ENCODE assay signal across 1 cellular context in genomic region chrX:147884958-147885357, GRCh38.
TF ChIP-seq lines count a peak whose summit lies in the region.

No MANE protein-coding gene starts in this region.

TF ChIP-seq in GM12878, 131 proteins besides CTCF, POLR2A, EP300 and RAD21 (continued from another document):
- TF ChIP-seq, protein P1, sequence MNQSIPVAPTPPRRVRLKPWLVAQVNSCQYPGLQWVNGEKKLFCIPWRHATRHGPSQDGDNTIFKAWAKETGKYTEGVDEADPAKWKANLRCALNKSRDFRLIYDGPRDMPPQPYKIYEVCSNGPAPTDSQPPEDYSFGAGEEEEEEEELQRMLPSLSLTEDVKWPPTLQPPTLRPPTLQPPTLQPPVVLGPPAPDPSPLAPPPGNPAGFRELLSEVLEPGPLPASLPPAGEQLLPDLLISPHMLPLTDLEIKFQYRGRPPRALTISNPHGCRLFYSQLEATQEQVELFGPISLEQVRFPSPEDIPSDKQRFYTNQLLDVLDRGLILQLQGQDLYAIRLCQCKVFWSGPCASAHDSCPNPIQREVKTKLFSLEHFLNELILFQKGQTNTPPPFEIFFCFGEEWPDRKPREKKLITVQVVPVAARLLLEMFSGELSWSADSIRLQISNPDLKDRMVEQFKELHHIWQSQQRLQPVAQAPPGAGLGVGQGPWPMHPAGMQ (IDR thresholded peaks at IDR 0.05; ENCODE audit: borderline replicate concordance), result no peak
- TF ChIP-seq ZNF384 (IDR thresholded peaks at IDR 0.05; ENCODE audit: borderline replicate concordance, low read depth, low read length) (0 out of 2 replicates have a peak, but pooled peaks have one; percentile 11), YY1 (IDR thresholded peaks at IDR 0.05; ENCODE audit: low read depth, low read length) (0 out of 2 replicates have a peak, but pooled peaks have one; percentile 27), SPI1 (IDR thresholded peaks at IDR 0.05; ENCODE audit: borderline replicate concordance, insufficient read depth, low read depth, low read length) (peak; percentile 50), CBFB (IDR thresholded peaks at IDR 0.05; ENCODE audit: low read depth) (no peak), SMAD1 (IDR thresholded peaks at IDR 0.05; ENCODE audit: low read depth, partially characterized antibody) (no peak), TARDBP (IDR thresholded peaks at IDR 0.05; ENCODE audit: borderline replicate concordance) (no peak), SRF (IDR thresholded peaks at IDR 0.05; ENCODE audit: low read depth in 2 of 2, low read length in 2 of 2) (no peak)
